ENCODE assay signal across 20 cellular contexts in the genomic region with DNA sequence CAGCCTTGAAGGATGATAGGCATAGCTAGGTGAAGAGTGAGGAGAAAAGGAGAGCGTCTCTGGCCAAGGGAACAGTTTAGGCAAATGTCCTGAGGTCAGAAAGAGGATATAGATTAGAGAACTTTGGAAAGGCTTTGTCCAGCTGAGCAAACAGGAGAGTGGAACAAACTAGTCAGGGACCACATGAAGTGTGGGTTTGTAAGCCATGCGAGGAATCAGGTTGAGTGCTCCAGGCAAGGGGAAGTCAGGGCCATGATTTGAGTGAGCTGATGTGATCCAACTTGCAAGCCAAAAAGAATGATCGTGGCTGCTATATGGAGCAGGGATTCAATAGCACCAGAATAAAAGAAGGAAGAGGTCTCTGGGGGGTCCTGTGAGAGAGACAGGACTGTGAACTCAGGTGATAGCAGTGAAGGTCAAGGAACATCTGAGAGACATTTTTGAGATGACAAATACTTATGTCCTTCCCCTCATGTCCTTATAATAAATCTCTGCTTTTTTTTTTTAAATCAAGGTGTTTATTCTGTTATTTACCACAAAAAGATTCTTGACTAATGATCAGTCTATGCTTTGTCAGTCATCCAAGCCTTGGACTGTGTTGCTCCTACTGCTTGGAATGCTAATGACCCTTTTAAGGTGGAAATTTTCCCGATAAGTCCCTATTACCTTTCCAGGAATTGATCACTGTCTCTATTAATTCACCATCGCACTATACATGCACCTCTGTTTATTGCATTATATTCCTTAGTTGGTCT.
"Had no signal": no experiment of that assay in that cellular context is flagged by ENCODE, and none has a peak within 500 bp of the region (broad histone marks: within the 10 kb centered on the region; RNA-seq: fewer than 3 reads in every experiment).

No MANE protein-coding gene starts in this region.

- H3K27me3 ChIP-seq: esophagus muscularis mucosa, gastrocnemius medialis, heart right ventricle, neutrophil, ovary, suprapubic skin, thyroid gland, upper lobe of left lung, vagina had no signal

- H3K27ac ChIP-seq: epithelial cell of prostate, gastrocnemius medialis, heart right ventricle, neutrophil, suprapubic skin, thyroid gland, upper lobe of left lung had no signal

- H3K36me3 ChIP-seq: esophagus muscularis mucosa, gastrocnemius medialis, heart right ventricle, neutrophil, ovary, suprapubic skin, thyroid gland, upper lobe of left lung, vagina had no signal

- H3K4me3 ChIP-seq: esophagus muscularis mucosa, gastrocnemius medialis, heart right ventricle, ovary, suprapubic skin, thyroid gland, upper lobe of left lung, vagina had no signal

- H3K9me3 ChIP-seq: esophagus muscularis mucosa, gastrocnemius medialis, heart right ventricle, neutrophil, ovary, suprapubic skin, thyroid gland, upper lobe of left lung, vagina had no signal

- DNase-seq: effector memory CD8-positive, alpha-beta T cell; gastrocnemius medialis; heart right ventricle; hypothalamus; kidney glomerular epithelial cell; mammary epithelial cell; naive thymus-derived CD8-positive, alpha-beta T cell; ovary; right cardiac atrium; small intestine; stimulated activated CD4-positive, alpha-beta T cell treated with anti-CD3 and anti-CD28 coated beads, Interleukin-12 subunit alpha, Interleukin-12 subunit beta, amount 100 ng/mL, for 4 hours; stimulated activated naive CD4-positive, alpha-beta T cell treated with Interleukin-2 at 50 U/mL for 16 hours; thyroid gland; upper lobe of left lung had no signal

- ATAC-seq: effector memory CD8-positive, alpha-beta T cell; gastrocnemius medialis; heart right ventricle; left lobe of liver; naive thymus-derived CD8-positive, alpha-beta T cell; right cardiac atrium had no signal
